Comparison of ENCODE assay signal across 9 cellular contexts in genomic region chr5:174837919-174838902, GRCh38.
DNase-seq lines count a peak whose midpoint lies in the region; ATAC-seq, FAIRE-seq and TF ChIP-seq lines count a peak whose summit lies in the region.
"Had no signal": no experiment of that assay in that cellular context is flagged by ENCODE, and none has a peak within 500 bp of the region (broad histone marks: within the 10 kb centered on the region; RNA-seq: fewer than 3 reads in every experiment).

No MANE protein-coding gene starts in this region.

- H3K27ac ChIP-seq in left lung = no peak overlapping the region

- in situ Hi-C loops in KBM-7 (cut with MboI; ENCODE audit: low pct_unique_long_range_greater_than_20kb, low sequenced_read_pairs) = no loop called here

- ATAC-seq in left lung (peak; percentile 56), GM21390 (IDR thresholded peaks at IDR 0.05; ENCODE audit: unreplicated experiment) (no peak)
- ATAC-seq: activated naive CD4-positive, alpha-beta T cell treated with anti-CD3 and anti-CD28 coated beads, Interleukin-2, amount 50 U/mL, for 72 hours had no signal

- DNase-seq in AG04449 (ENCODE audit: low read depth, low spot score) (peak; percentile 54), KBM-7 (peak; percentile 16), bronchial epithelial cell (ENCODE audit: low read depth) (peak; percentile 47), left lung (no peak), NCI-H345 (lab: John Stamatoyannopoulos, UW) (no peak), T-helper 2 cell (no peak), 8988T (no peak)

- H3K36me3 ChIP-seq in bronchial epithelial cell (ENCODE audit: control insufficient read depth, insufficient read depth, low read length) = no peaks in the 10 kb centered on the region
- H3K36me3 ChIP-seq in left lung = no peaks in the 10 kb centered on the region

- H3K27me3 ChIP-seq in bronchial epithelial cell (ENCODE audit: control insufficient read depth, insufficient read depth, low read length) (no peaks in the 10 kb centered on the region), left lung (peaks cover 0 to 22% of the 10 kb centered on the region in 2 donors)

- FAIRE-seq in bronchial epithelial cell (lab: Jason Lieb, UNC) = no peak

- POLR2A ChIA-PET in AG04449 (lab: Yijun Ruan, JAX) = no interaction called here

- CTCF ChIA-PET in AG04449 (lab: Yijun Ruan, JAX) = interaction anchor here (0.8 to 1.4 kb wide), 2 partner anchors 44 to 419 kb away, joined by 4 read pairs; no protein-coding TSS in a partner anchor

- TF ChIP-seq CTCF in AG04449 (IDR thresholded peaks at IDR 0.05; ENCODE audit: insufficient read depth, low read length, missing control alignments) = no peak
- TF ChIP-seq CTCF in bronchial epithelial cell (IDR thresholded peaks at IDR 0.05; ENCODE audit: insufficient read depth, low read length, severe bottlenecking) = no peak
- TF ChIP-seq CTCF in left lung (IDR thresholded peaks at IDR 0.05) = no peak

- no peaks in the 10 kb centered on the region for H3K4me1 ChIP-seq in left lung

- H3K9me3 ChIP-seq in left lung = no peaks in the 10 kb centered on the region

- H3K4me3 ChIP-seq in AG04449 (ENCODE audit: low read depth, low read length) = no peak overlapping the region
- H3K4me3 ChIP-seq in bronchial epithelial cell (ENCODE audit: low read depth, low read length) = no peak overlapping the region
- no peak overlapping the region for H3K4me3 ChIP-seq in left lung

- intact Hi-C loops in left lung (cut with DNase I) = no loop called here

Comparison
In these comparisons a context has a peak if more than half of its experiments do, and no peak if none do; other contexts are left out.
1. DNase-seq: peak in AG04449 (single experiment), KBM-7 (single experiment) and bronchial epithelial cell (single experiment); none in left lung (0 of 2), NCI-H345 (single experiment), T-helper 2 cell (0 of 5) and 8988T (single experiment).